9 cellular contexts compared by ENCODE assay signal in genomic region chr3:14508966-14509795, GRCh38. TPM values are rescaled to one million over a fixed set of nuclear protein-coding genes. Genes with fewer than 3 reads are reported as not detected.
DNase-seq lines count a peak whose midpoint lies in the region; ATAC-seq and TF ChIP-seq lines count a peak whose summit lies in the region.
"Had no signal": no experiment of that assay in that cellular context is flagged by ENCODE, and none has a peak within 500 bp of the region (broad histone marks: within the 10 kb centered on the region; RNA-seq: fewer than 3 reads in every experiment).

No MANE protein-coding gene starts in this region.

- DNase-seq in Daoy (ENCODE audit: low read depth) (peak; percentile 59), RWPE1 (ENCODE audit: low spot score) (peak; percentile 55), activated gamma-delta T cell (lab: John Stamatoyannopoulos, UW) (peak; percentile 30), glutamatergic neuron (peak; percentile 91), posterior cingulate gyrus (peak in 9 of 10 donors; percentile 42 to 94 (median 66)), vagina (ENCODE audit: extremely low spot score in 2 of 2) (no peak)

- no peak overlapping the region for H3K27ac ChIP-seq in RWPE1
- no peak overlapping the region for H3K27ac ChIP-seq in vagina

- peaks cover 8% of the 10 kb centered on the region for H3K4me1 ChIP-seq in vagina

- H3K36me3 Mint-ChIP-seq in glutamatergic neuron (ENCODE audit: unreplicated experiment): no peaks in the 10 kb centered on the region

- H3K4me1 Mint-ChIP-seq in glutamatergic neuron (ENCODE audit: low read depth, unreplicated experiment): no peaks in the 10 kb centered on the region

- ATAC-seq in HG03280 (IDR thresholded peaks at IDR 0.05; ENCODE audit: unreplicated experiment) (peak; percentile 59), HG03432 (IDR thresholded peaks at IDR 0.05; ENCODE audit: unreplicated experiment) (no peak)

- no peaks in the 10 kb centered on the region for H3K9me3 ChIP-seq in vagina

- no peak for TF ChIP-seq POLR2A in vagina (IDR thresholded peaks at IDR 0.05)

- intact Hi-C loops in posterior cingulate gyrus (cut with DNase I): loop anchor here (2.0 kb wide), 2 partner anchors 40 to 412 kb away; no protein-coding TSS in a partner anchor
- intact Hi-C loops in vagina (cut with DNase I): loop anchor here (2.0 kb wide), 1 partner anchor 40 kb away; no protein-coding TSS in a partner anchor

- no peaks in the 10 kb centered on the region for H3K36me3 ChIP-seq in vagina

- no peaks in the 10 kb centered on the region for H3K27me3 ChIP-seq in vagina

- H3K4me3 ChIP-seq in vagina: no peak overlapping the region

- peaks cover 4% of the 10 kb centered on the region for H3K27me3 Mint-ChIP-seq in glutamatergic neuron (ENCODE audit: unreplicated experiment)

- CTCF ChIA-PET in RWPE1 (lab: Yijun Ruan, JAX): interaction anchor here (0.5 to 0.7 kb wide), 5 partner anchors 11 to 1291 kb away, joined by 3 to 4 read pairs (median 3); partner anchors contain the start of gene CCDC174

- H3K9me3 Mint-ChIP-seq in glutamatergic neuron (ENCODE audit: unreplicated experiment): peaks cover 8% of the 10 kb centered on the region
- H3K9me3 Mint-ChIP-seq: dendritic cell treated with granulocyte-macrophage colony-stimulating factor and Interleukin-4, amounts not matched to agents 40 ng/mL and 50 ng/mL, for 4 days had no signal

- no peak overlapping the region for H3K27ac Mint-ChIP-seq in glutamatergic neuron (ENCODE audit: unreplicated experiment)
- H3K27ac Mint-ChIP-seq: dendritic cell treated with granulocyte-macrophage colony-stimulating factor and Interleukin-4, amounts not matched to agents 40 ng/mL and 50 ng/mL, for 4 days had no signal

- TF ChIP-seq CTCF in RWPE1 (conservative IDR thresholded peaks at IDR 0.05; ENCODE audit: low read depth): peak; percentile 86
- TF ChIP-seq CTCF in glutamatergic neuron (IDR thresholded peaks at IDR 0.05; ENCODE audit: partially characterized antibody, unreplicated experiment): peak; percentile 100
- TF ChIP-seq CTCF in vagina (IDR thresholded peaks at IDR 0.05): peak; percentile 68 to 99 (median 73)

- peak overlapping the region; percentile 61 for H3K4me3 Mint-ChIP-seq in glutamatergic neuron (ENCODE audit: unreplicated experiment)
- H3K4me3 Mint-ChIP-seq: dendritic cell treated with granulocyte-macrophage colony-stimulating factor and Interleukin-4, amounts not matched to agents 40 ng/mL and 50 ng/mL, for 4 days had no signal

- POLR2A ChIA-PET in RWPE1 (lab: Yijun Ruan, JAX; ENCODE audit: low non-redundant PET): no interaction called here

RNA-seq across cellular contexts. Expression of gene GRIP2, which starts 31.0 kb away (rescaled TPM):
- total RNA-seq in Daoy (2014; rRNA removed; shearing (Covaris generic)): not detected in 2 replicates
- total RNA-seq in glutamatergic neuron (ENCODE audit: unreplicated experiment) (0.34 TPM), vagina (0.98 TPM)

Comparison
In these comparisons a context has a peak if more than half of its experiments do, and no peak if none do; other contexts are left out.
1. DNase-seq: peak in Daoy (single experiment), RWPE1 (single experiment), activated gamma-delta T cell (single experiment), glutamatergic neuron (single experiment) and posterior cingulate gyrus (9 of 10); none in vagina (0 of 2).
2. Peak in every context shown above with its lines, with median percentiles within 50 percentile points of each other: CTCF ChIP-seq.